ENCODE assay signal across 1 cellular context in the genomic region with DNA sequence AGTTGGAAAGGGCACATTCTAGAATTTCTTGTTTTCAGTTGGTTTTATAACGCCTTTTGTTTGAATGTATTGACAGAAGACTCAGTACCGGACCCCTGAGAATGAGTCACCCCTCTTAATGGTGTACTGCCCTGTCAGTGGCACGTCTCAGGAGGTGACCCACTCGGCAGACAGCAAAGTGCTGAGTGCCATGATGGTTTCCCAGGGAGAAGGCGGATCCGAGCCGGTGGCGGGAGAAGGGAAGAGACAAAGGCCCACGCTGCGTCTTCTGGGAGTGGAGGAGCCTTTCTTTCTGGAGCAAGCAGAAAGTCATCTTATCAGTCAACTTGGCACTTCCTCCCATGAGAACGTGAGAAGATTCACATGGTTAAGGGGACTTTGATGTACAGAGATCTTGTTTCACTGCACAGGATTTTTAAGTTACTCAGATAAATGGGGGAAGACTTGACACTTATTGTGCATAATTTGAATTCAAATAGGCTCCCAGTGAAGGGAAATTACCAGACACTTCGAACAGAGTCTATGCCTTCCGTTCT.
A peak's percentile ranks its signal among the peaks of the same experiment; 100 is the strongest.
TF ChIP-seq lines count a peak whose summit lies in the region.

No MANE protein-coding gene starts in this region.

TF ChIP-seq in K562, 482 proteins besides CTCF, POLR2A, EP300 and RAD21:
- TF ChIP-seq MEIS2 (IDR thresholded peaks at IDR 0.05; ENCODE audit: partially characterized antibody) (peak; percentile 50), PHF8 (IDR thresholded peaks at IDR 0.05; ENCODE audit: borderline replicate concordance, low read length) (no peak), JUNB (CRISPR knock-in tag; conservative IDR thresholded peaks at IDR 0.05) (no peak), ARID2 (IDR thresholded peaks at IDR 0.05) (no peak), SPI1 (IDR thresholded peaks at IDR 0.05; ENCODE audit: borderline replicate concordance, low read depth, low read length) (peak; percentile 38; the same call in 1 of the 2 replicates), NR3C1 (CRISPR knock-in tag; IDR thresholded peaks at IDR 0.05) (no peak)
